Comparison of ENCODE assay signal across 2 cellular contexts in genomic region chr12:90075685-90076084, GRCh38.
TF ChIP-seq lines count a peak whose summit lies in the region.

No MANE protein-coding gene starts in this region.

TF ChIP-seq in IMR-90, 13 proteins besides CTCF, POLR2A, EP300 and RAD21:
- TF ChIP-seq MAFK (IDR thresholded peaks at IDR 0.05; ENCODE audit: low read depth, low read length), result no peak
TF ChIP-seq in IMR-90: peak in this region for 0.

TF ChIP-seq in GM12878, 131 proteins besides CTCF, POLR2A, EP300 and RAD21:
- TF ChIP-seq CHD1 (IDR thresholded peaks at IDR 0.05; ENCODE audit: low read depth, low read length) (no peak), TARDBP (IDR thresholded peaks at IDR 0.05; ENCODE audit: borderline replicate concordance) (no peak), IKZF1 (conservative IDR thresholded peaks at IDR 0.05) (no peak), RELA (IDR thresholded peaks at IDR 0.05; ENCODE audit: borderline replicate concordance, partially characterized antibody) (no peak), CBX3 (IDR thresholded peaks at IDR 0.05; ENCODE audit: borderline replicate concordance, low read depth) (no peak), HDAC6 (IDR thresholded peaks at IDR 0.05; ENCODE audit: unreplicated experiment) (no peak), RUNX3 (IDR thresholded peaks at IDR 0.05; ENCODE audit: low read length) (0 out of 2 replicates have a peak, but pooled peaks have one; percentile 14), EED (IDR thresholded peaks at IDR 0.05; ENCODE audit: low read depth) (no peak)
